8 cellular contexts compared by ENCODE assay signal in genomic region chr11:46560300-46561025, GRCh38. TPM values are rescaled to one million over a fixed set of nuclear protein-coding genes. Genes with fewer than 3 reads are reported as not detected.
A peak's percentile ranks its signal among the peaks of the same experiment; 100 is the strongest.
DNase-seq lines count a peak whose midpoint lies in the region; ATAC-seq and TF ChIP-seq lines count a peak whose summit lies in the region.

No MANE protein-coding gene starts in this region.

- no peak for TF ChIP-seq CTCF in GM12875 (IDR thresholded peaks at IDR 0.05; ENCODE audit: borderline replicate concordance, insufficient read depth, low read depth, low read length)

- H2AFZ ChIP-seq in ACC112 (ENCODE audit: low read length, unreplicated experiment), result peak overlapping the region; percentile 86

- H3K27ac Mint-ChIP-seq in activated naive CD8-positive, alpha-beta T cell treated with anti-CD3 and anti-CD28 coated beads, Interleukin-2, amount 50 U/mL, for 24 hours, result peak overlapping the region; percentile 88
- peak overlapping the region; percentile 80 to 99 (median 93) for H3K27ac Mint-ChIP-seq in immature natural killer cell

- H3K27me3 ChIP-seq in ACC112 (ENCODE audit: insufficient read depth, low read length), result no peaks in the 10 kb centered on the region

- ATAC-seq in activated naive CD8-positive, alpha-beta T cell treated with anti-CD3 and anti-CD28 coated beads, Interleukin-2, amount 50 U/mL, for 24 hours, result peak; percentile 60
- ATAC-seq in HG02588 (IDR thresholded peaks at IDR 0.05; ENCODE audit: unreplicated experiment), result no peak

- DNase-seq in Kasumi-1 (lab: John Stamatoyannopoulos, UW) (peak; percentile 55 to 60), immature natural killer cell (peak; percentile 12 to 32 (median 31)), substantia nigra (lab: John Stamatoyannopoulos, UW) (peak in 1 of 49 donors; percentile 16)
- no peak for DNase-seq in activated naive CD8-positive, alpha-beta T cell treated with anti-CD3 and anti-CD28 coated beads, Interleukin-2, amount 50 U/mL, for 24 hours
- DNase-seq in effector CD4-positive, alpha-beta T cell, result no peak

- peaks cover 3% of the 10 kb centered on the region for H3K36me3 Mint-ChIP-seq in activated naive CD8-positive, alpha-beta T cell treated with anti-CD3 and anti-CD28 coated beads, Interleukin-2, amount 50 U/mL, for 24 hours (ENCODE audit: low read depth)
- H3K36me3 Mint-ChIP-seq in immature natural killer cell, result no peaks in the 10 kb centered on the region

- peak overlapping the region; percentile 77 for H3K4me3 ChIP-seq in ACC112 (ENCODE audit: low read depth, low read length)
- peak overlapping the region; percentile 14 for H3K4me3 ChIP-seq in GM12875 (ENCODE audit: low read depth, low read length)

- H3K4me1 Mint-ChIP-seq in activated naive CD8-positive, alpha-beta T cell treated with anti-CD3 and anti-CD28 coated beads, Interleukin-2, amount 50 U/mL, for 24 hours, result peaks cover 70% of the 10 kb centered on the region
- H3K4me1 Mint-ChIP-seq in immature natural killer cell, result peaks cover 39 to 57% of the 10 kb centered on the region in 2 donors

- H3K4me1 ChIP-seq in ACC112 (ENCODE audit: control insufficient read depth, insufficient read depth, low read length, unreplicated experiment), result peaks cover 50% of the 10 kb centered on the region

- H3K36me3 ChIP-seq in ACC112 (ENCODE audit: insufficient read depth, low read length), result no peaks in the 10 kb centered on the region

- H3K9me3 Mint-ChIP-seq in activated naive CD8-positive, alpha-beta T cell treated with anti-CD3 and anti-CD28 coated beads, Interleukin-2, amount 50 U/mL, for 24 hours, result no peaks in the 10 kb centered on the region
- no peaks in the 10 kb centered on the region for H3K9me3 Mint-ChIP-seq in immature natural killer cell

- peak overlapping the region; percentile 78 for H3K4me3 Mint-ChIP-seq in activated naive CD8-positive, alpha-beta T cell treated with anti-CD3 and anti-CD28 coated beads, Interleukin-2, amount 50 U/mL, for 24 hours
- peak overlapping the region; percentile 85 to 91 (median 88) for H3K4me3 Mint-ChIP-seq in immature natural killer cell

- no peaks in the 10 kb centered on the region for H3K27me3 Mint-ChIP-seq in activated naive CD8-positive, alpha-beta T cell treated with anti-CD3 and anti-CD28 coated beads, Interleukin-2, amount 50 U/mL, for 24 hours
- no peaks in the 10 kb centered on the region for H3K27me3 Mint-ChIP-seq in immature natural killer cell (ENCODE audit: low read depth in 3 of 3)

- H3K79me2 ChIP-seq in ACC112 (ENCODE audit: control insufficient read depth, insufficient read depth, low read length, unreplicated experiment), result peaks cover 69% of the 10 kb centered on the region

- peak overlapping the region; percentile 72 for H3K27ac ChIP-seq in ACC112 (ENCODE audit: low read depth, low read length)
- H3K27ac ChIP-seq in substantia nigra (ENCODE audit: low read depth, low read length, poor library complexity, severe bottlenecking), result peak overlapping the region; percentile 53

RNA-seq across cellular contexts. Expression of gene AMBRA1, which starts 33.4 kb away (rescaled TPM):
- 10 to 100 TPM in 1 of 3 donors, 1 to 10 TPM in 2; 5.3 to 12.8 (median 7.4) TPM for polyA plus RNA-seq in immature natural killer cell

RNA-seq across cellular contexts. Expression of gene HARBI1, which starts 56.6 kb away (rescaled TPM):
- polyA plus RNA-seq in immature natural killer cell, result 1 to 10 TPM; 1.3 to 9.9 (median 2.9) TPM

RNA-seq across cellular contexts. Expression of gene ATG13, which starts 56.9 kb away (rescaled TPM):
- 100 to 1,000 TPM in 2 of 3 donors, 10 to 100 TPM in 1; 67.4 to 103 (median 100) TPM for polyA plus RNA-seq in immature natural killer cell

Comparison
In these comparisons a context has a peak if more than half of its experiments do, and no peak if none do; other contexts are left out.
1. DNase-seq: peak in Kasumi-1 (2 of 2) and immature natural killer cell (3 of 3); none in activated naive CD8-positive, alpha-beta T cell treated with anti-CD3 and anti-CD28 coated beads, Interleukin-2, amount 50 U/mL, for 24 hours (single experiment) and effector CD4-positive, alpha-beta T cell (single experiment).